8 cellular contexts compared by ENCODE assay signal in the genomic region with DNA sequence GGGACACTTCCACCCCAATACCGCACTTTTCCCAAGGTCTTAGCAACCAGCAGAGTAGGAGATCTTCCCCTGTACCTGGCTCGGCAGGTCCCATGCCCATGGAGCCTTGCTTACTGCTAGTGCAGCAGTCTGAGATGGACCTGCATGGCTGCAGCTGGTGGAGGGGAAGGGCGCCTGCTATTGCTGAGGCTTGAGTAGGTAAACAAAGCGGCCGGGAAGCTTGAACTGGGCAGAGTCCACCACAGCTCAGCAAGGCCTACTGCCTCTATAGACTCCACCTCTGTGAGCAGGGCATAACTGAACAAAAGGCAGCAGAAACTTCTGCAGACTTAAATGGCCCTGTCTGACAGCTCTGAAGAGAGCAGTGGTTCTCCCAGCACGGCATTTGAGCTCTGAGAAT.
DNase-seq lines count a peak whose midpoint lies in the region; ATAC-seq, FAIRE-seq and TF ChIP-seq lines count a peak whose summit lies in the region.
"Not testable (repeated sequence)": the region's sequence is repeated elsewhere in the genome, so short reads cannot be mapped to it uniquely, and the experiment has no call there.

No MANE protein-coding gene starts in this region.

- H3K4me1 ChIP-seq in hepatocyte (ENCODE audit: insufficient read depth); neuronal stem cell (ENCODE audit: control insufficient read depth in 2 of 2, insufficient read depth in 1 of 2, low read depth in 1 of 2, low read length in 2 of 2); transverse colon: not testable (repeated sequence)
- peaks cover 11% of the 10 kb centered on the region for H3K4me1 ChIP-seq in HepG2 (ENCODE audit: insufficient read depth, low read length)

- H3K4me3 ChIP-seq in hepatocyte; neuronal stem cell (ENCODE audit: low read length in 2 of 2); transverse colon: not testable (repeated sequence)
- peak overlapping the region in 1 of 3 experiments; percentile 42; a peak in 2 of 6 replicates for H3K4me3 ChIP-seq in HepG2 (replicated peaks in 1 of 3; ENCODE audit: insufficient read depth in 1 of 3, low read depth in 2 of 3, low read length in 3 of 3)

- not testable (repeated sequence) for H3K27me3 ChIP-seq in hepatocyte; HepG2 (ENCODE audit: control insufficient read depth in 1 of 2, insufficient read depth in 2 of 2, low read length in 2 of 2); neuronal stem cell (ENCODE audit: control insufficient read depth in 3 of 3, insufficient read depth in 3 of 3, low read depth in 1 of 3, low read length in 3 of 3); transverse colon

- TF ChIP-seq EP300 in HepG2 (IDR thresholded peaks at IDR 0.05; ENCODE audit: low read depth in 2 of 2, low read length in 2 of 2); HepG2 (CRISPR knock-in tag; IDR thresholded peaks at IDR 0.05; ENCODE audit: borderline replicate concordance); transverse colon (IDR thresholded peaks at IDR 0.05; ENCODE audit: low read depth): not testable (repeated sequence)

- not testable (repeated sequence) for TF ChIP-seq CTCF in hepatocyte (IDR thresholded peaks at IDR 0.05; ENCODE audit: poor library complexity); HepG2 (CRISPR knock-in tag; IDR thresholded peaks at IDR 0.05); transverse colon (IDR thresholded peaks at IDR 0.05)

- CTCF ChIA-PET in HepG2 (lab: Yijun Ruan, JAX; ENCODE audit: low intra/inter-chr PET ratio, low total read pairs), result not testable (repeated sequence)

- not testable (repeated sequence) for H2AFZ ChIP-seq in hepatocyte; HepG2 (ENCODE audit: low read length); neuronal stem cell (ENCODE audit: low read length)

- FAIRE-seq in HepG2 (lab: Jason Lieb, UNC), result not testable (repeated sequence)

- not testable (repeated sequence) for H4K8ac ChIP-seq in neuronal stem cell (ENCODE audit: low read depth, low read length)

- TF ChIP-seq POLR2A in HepG2 (IDR thresholded peaks at IDR 0.05; ENCODE audit: insufficient read depth in 1 of 2, low read depth in 2 of 2, low read length in 2 of 2); transverse colon (IDR thresholded peaks at IDR 0.05): not testable (repeated sequence)

- H3K9me2 ChIP-seq in hepatocyte (replicated peaks; ENCODE audit: insufficient read depth), result not testable (repeated sequence)

- ATAC-seq in HepG2, result peak; percentile 97

- not testable (repeated sequence) for H3K27ac ChIP-seq in hepatocyte; HepG2 (ENCODE audit: extremely low read length, insufficient read depth, low read length); neuronal stem cell (replicated peaks; ENCODE audit: low read length); transverse colon

- peak; percentile 53 for DNase-seq in COLO668 (lab: John Stamatoyannopoulos, UW; ENCODE audit: unreplicated experiment)
- peak; percentile 61 for DNase-seq in DMS53 (lab: John Stamatoyannopoulos, UW)
- peak; percentile 14 for DNase-seq in DMS53 treated with DMSO at 0.1 percent for 48 hours (lab: John Stamatoyannopoulos, UW; ENCODE audit: unreplicated experiment)
- peak; percentile 15 for DNase-seq in HuH-7 (ENCODE audit: low spot score)
- DNase-seq in hepatocyte (ENCODE audit: low spot score), result peak; percentile 40
- DNase-seq in HepG2 (ENCODE audit: low spot score), result peak; percentile 27
- not testable (repeated sequence) for DNase-seq in neuronal stem cell (ENCODE audit: low spot score)
- DNase-seq in transverse colon, result peak; percentile 21

- not testable (repeated sequence) for H3K79me1 ChIP-seq in neuronal stem cell (ENCODE audit: low read depth, low read length)

- TF ChIP-seq RAD21 in HepG2 (CRISPR knock-in tag; IDR thresholded peaks at IDR 0.05), result not testable (repeated sequence)

- H2BK12ac ChIP-seq in neuronal stem cell (ENCODE audit: low read length), result not testable (repeated sequence)

- H3K4ac ChIP-seq in neuronal stem cell (ENCODE audit: low read length), result not testable (repeated sequence)

- not testable (repeated sequence) for H2AK5ac ChIP-seq in neuronal stem cell (ENCODE audit: low read depth, low read length)

- H3K23ac ChIP-seq in neuronal stem cell (ENCODE audit: low read depth, low read length, poor library complexity), result not testable (repeated sequence)

- not testable (repeated sequence) for H4K20me1 ChIP-seq in hepatocyte (ENCODE audit: insufficient read depth, poor library complexity, severe bottlenecking); HepG2 (ENCODE audit: insufficient read depth, low read length)

- 60% methylated on average over 6 of the region's 6 CpGs for WGBS in hepatocyte (ENCODE audit: low lambda C conversion rate, missing lambda C conversion rate)
- 0% methylated on average over 5 of the region's 6 CpGs for WGBS in HepG2 (ENCODE audit: low lambda C conversion rate)
- WGBS in neuronal stem cell (ENCODE audit: extremely low coverage in 2 of 2, insufficient read length in 2 of 2, insufficient replicate concordance in 1 of 2), 2 donors, result no CpG with 5 or more reads among the region's 6 CpGs
- 51% methylated on average over 6 of the region's 6 CpGs; no CpG with 5 or more reads in 1 of the 2 donors for WGBS in transverse colon (ENCODE audit: low coverage in 1 of 2), 2 donors

- peak overlapping the region; percentile 24 for H4K91ac ChIP-seq in neuronal stem cell (ENCODE audit: low read depth, low read length, poor library complexity)

- intact Hi-C loops in HepG2 (cut with micrococcal nuclease; ENCODE audit: unreplicated experiment); transverse colon (cut with DNase I; ENCODE audit: low total_unique reads): not testable (repeated sequence)

- not testable (repeated sequence) for H3K4me2 ChIP-seq in hepatocyte; neuronal stem cell (ENCODE audit: insufficient read depth, low read length, poor library complexity, severe bottlenecking)
- peak overlapping the region; percentile 70 for H3K4me2 ChIP-seq in HepG2 (ENCODE audit: low read depth, low read length)

- H2BK15ac ChIP-seq in neuronal stem cell (ENCODE audit: low read length), result not testable (repeated sequence)

- H3K9me3 ChIP-seq in hepatocyte (ENCODE audit: low read depth); HepG2 (ENCODE audit: low read length); neuronal stem cell (replicated peaks in 1 of 2; ENCODE audit: control insufficient read depth in 2 of 2, insufficient read depth in 1 of 2, low read depth in 1 of 2, low read length in 2 of 2); transverse colon: not testable (repeated sequence)

- not testable (repeated sequence) for H2BK5ac ChIP-seq in neuronal stem cell (ENCODE audit: low read length)

- not testable (repeated sequence) for H3K18ac ChIP-seq in neuronal stem cell (ENCODE audit: low read length)

- H3K79me2 ChIP-seq in hepatocyte; HepG2 (ENCODE audit: insufficient read depth, low read length): not testable (repeated sequence)

- POLR2A ChIA-PET in HepG2 (lab: Yijun Ruan, JAX), result not testable (repeated sequence)

- in situ Hi-C loops in HepG2 (cut with HindIII; ENCODE audit: extremely low pct_ligation_motif_present, low pct_unique_long_range_greater_than_20kb); transverse colon (cut with MboI; ENCODE audit: low pct_ligation_motif_present in 1 of 4, low pct_unique_long_range_greater_than_20kb in 1 of 4, low sequenced_read_pairs in 3 of 4): not testable (repeated sequence)

- H3K36me3 ChIP-seq in hepatocyte (replicated peaks; ENCODE audit: insufficient read depth, low read depth); HepG2 (replicated peaks in 1 of 2; ENCODE audit: control insufficient read depth in 1 of 2, insufficient read depth in 2 of 2, low read length in 2 of 2); neuronal stem cell (replicated peaks in 1 of 2; ENCODE audit: control insufficient read depth in 2 of 2, insufficient read depth in 2 of 2, low read length in 2 of 2); transverse colon: not testable (repeated sequence)

- not testable (repeated sequence) for H3K14ac ChIP-seq in neuronal stem cell (ENCODE audit: low read length)

- not testable (repeated sequence) for BruUV-seq in HepG2 (replicated peaks; lab: Mats Ljungman, UMichigan)

- not testable (repeated sequence) for H2BK120ac ChIP-seq in neuronal stem cell (ENCODE audit: low read depth, low read length)

- H3K9ac ChIP-seq in HepG2 (ENCODE audit: insufficient read depth, low read depth, low read length); neuronal stem cell (ENCODE audit: low read depth, low read length, poor library complexity): not testable (repeated sequence)

TF ChIP-seq in HepG2, 621 proteins besides CTCF, POLR2A, EP300 and RAD21 (continues in another document):
- peak; percentile 43; the same call in 1 of the 2 replicates for TF ChIP-seq ZMYM3 (CRISPR knock-in tag; IDR thresholded peaks at IDR 0.05)
- TF ChIP-seq HNF4A (CRISPR knock-in tag; IDR thresholded peaks at IDR 0.05), result peak; percentile 64
- TF ChIP-seq FOXA1 (IDR thresholded peaks at IDR 0.05), result not testable (repeated sequence)
- peak; percentile 58 for TF ChIP-seq FOXA1 (CRISPR knock-in tag; IDR thresholded peaks at IDR 0.05)
- TF ChIP-seq RBAK (CRISPR knock-in tag; IDR thresholded peaks at IDR 0.05), result 0 out of 2 replicates have a peak, but pooled peaks have one; percentile 27
- TF ChIP-seq FOXK1 (CRISPR knock-in tag; IDR thresholded peaks at IDR 0.05; ENCODE audit: borderline replicate concordance, low read depth), result 0 out of 2 replicates have a peak, but pooled peaks have one; percentile 29
- TF ChIP-seq EED (CRISPR knock-in tag; IDR thresholded peaks at IDR 0.05), result peak; percentile 34; the same call in 1 of the 2 replicates
